In the genomic region with DNA sequence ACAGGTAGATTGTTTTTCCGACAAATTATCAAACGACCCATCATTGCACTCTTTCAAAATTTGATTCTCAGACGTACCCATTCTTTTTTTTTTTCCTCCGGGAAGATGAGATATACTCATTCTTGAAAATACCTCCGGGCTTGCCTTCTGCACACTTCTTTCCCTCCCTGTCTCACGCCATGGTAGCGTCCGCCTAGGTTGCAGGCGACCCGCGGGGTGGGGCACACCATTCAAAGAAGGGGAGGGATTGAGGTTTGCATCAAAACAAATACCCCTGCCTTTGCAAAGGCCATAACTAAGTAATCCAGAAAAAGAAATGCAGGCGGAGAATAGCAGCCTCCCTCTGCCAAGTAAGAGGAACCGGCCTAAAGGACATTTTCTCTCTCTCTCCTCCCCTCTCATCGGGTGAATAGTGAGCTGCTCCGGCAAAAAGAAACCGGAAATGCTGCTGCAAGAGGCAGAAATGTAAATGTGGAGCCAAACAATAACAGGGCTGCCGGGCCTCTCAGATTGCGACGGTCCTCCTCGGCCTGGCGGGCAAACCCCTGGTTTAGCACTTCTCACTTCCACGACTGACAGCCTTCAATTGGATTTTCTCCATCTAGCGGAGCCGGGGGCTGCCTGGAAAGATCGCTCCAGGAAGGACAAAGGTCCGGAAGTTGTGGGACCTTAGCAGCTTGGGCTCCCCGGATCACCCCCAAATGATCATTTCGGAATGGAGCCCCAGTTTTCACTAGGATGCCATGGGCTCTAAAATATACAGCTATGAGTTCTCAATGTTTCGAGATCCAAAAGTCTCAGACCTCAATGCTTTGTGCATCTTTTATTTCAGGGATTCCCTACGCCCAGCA, we compare ENCODE assay signal across 2 cellular contexts.
TF ChIP-seq lines count a peak whose summit lies in the region.

No MANE protein-coding gene starts in this region.

TF ChIP-seq in Ishikawa, 13 proteins besides CTCF, POLR2A, EP300 and RAD21:
- TF ChIP-seq, protein P1, sequence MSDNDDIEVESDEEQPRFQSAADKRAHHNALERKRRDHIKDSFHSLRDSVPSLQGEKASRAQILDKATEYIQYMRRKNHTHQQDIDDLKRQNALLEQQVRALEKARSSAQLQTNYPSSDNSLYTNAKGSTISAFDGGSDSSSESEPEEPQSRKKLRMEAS (IDR thresholded peaks at IDR 0.05) = no peak
- TF ChIP-seq FOXM1 (IDR thresholded peaks at IDR 0.05; ENCODE audit: borderline replicate concordance, low read depth) (0 out of 2 replicates have a peak, but pooled peaks have one; percentile 20), CREB1 (IDR thresholded peaks at IDR 0.05; ENCODE audit: low read depth) (no peak), TAF1 (IDR thresholded peaks at IDR 0.05; ENCODE audit: low read depth) (peak; percentile 69; the same call in 1 of the 2 replicates), ZBTB7A (IDR thresholded peaks at IDR 0.05; ENCODE audit: low read depth) (no peak), EGR1 (IDR thresholded peaks at IDR 0.05) (no peak), NFIC (IDR thresholded peaks at IDR 0.05) (no peak)
TF ChIP-seq in Ishikawa: peak in this region for 2.

TF ChIP-seq in PFSK-1, 5 proteins besides CTCF, POLR2A, EP300 and RAD21:
- TF ChIP-seq, protein P2, sequence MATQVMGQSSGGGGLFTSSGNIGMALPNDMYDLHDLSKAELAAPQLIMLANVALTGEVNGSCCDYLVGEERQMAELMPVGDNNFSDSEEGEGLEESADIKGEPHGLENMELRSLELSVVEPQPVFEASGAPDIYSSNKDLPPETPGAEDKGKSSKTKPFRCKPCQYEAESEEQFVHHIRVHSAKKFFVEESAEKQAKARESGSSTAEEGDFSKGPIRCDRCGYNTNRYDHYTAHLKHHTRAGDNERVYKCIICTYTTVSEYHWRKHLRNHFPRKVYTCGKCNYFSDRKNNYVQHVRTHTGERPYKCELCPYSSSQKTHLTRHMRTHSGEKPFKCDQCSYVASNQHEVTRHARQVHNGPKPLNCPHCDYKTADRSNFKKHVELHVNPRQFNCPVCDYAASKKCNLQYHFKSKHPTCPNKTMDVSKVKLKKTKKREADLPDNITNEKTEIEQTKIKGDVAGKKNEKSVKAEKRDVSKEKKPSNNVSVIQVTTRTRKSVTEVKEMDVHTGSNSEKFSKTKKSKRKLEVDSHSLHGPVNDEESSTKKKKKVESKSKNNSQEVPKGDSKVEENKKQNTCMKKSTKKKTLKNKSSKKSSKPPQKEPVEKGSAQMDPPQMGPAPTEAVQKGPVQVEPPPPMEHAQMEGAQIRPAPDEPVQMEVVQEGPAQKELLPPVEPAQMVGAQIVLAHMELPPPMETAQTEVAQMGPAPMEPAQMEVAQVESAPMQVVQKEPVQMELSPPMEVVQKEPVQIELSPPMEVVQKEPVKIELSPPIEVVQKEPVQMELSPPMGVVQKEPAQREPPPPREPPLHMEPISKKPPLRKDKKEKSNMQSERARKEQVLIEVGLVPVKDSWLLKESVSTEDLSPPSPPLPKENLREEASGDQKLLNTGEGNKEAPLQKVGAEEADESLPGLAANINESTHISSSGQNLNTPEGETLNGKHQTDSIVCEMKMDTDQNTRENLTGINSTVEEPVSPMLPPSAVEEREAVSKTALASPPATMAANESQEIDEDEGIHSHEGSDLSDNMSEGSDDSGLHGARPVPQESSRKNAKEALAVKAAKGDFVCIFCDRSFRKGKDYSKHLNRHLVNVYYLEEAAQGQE (IDR thresholded peaks at IDR 0.05; ENCODE audit: insufficient read depth in 1 of 2, low read depth in 2 of 2, low read length in 2 of 2) = no peak
- TF ChIP-seq FOXP2 (optimal IDR thresholded peaks at IDR 0.05; ENCODE audit: borderline replicate concordance, extremely low read depth, extremely low read length, insufficient read depth) = no peak
- TF ChIP-seq POLR2AphosphoS5 (IDR thresholded peaks at IDR 0.05; ENCODE audit: low read depth, low read length) = peak; percentile 64
- TF ChIP-seq SIN3A (IDR thresholded peaks at IDR 0.05; ENCODE audit: borderline replicate concordance, insufficient read depth, low read length) = peak; percentile 78; the same call in 1 of the 2 replicates
- TF ChIP-seq TAF1 (IDR thresholded peaks at IDR 0.05; ENCODE audit: borderline replicate concordance, insufficient read depth, low read length) = peak; percentile 78; the same call in 1 of the 2 replicates
